2 cellular contexts compared by ENCODE assay signal in genomic region chr7:128913856-128914565, GRCh38.
TF ChIP-seq lines count a peak whose summit lies in the region.

No MANE protein-coding gene starts in this region.

TF ChIP-seq in SK-N-SH, 30 proteins besides CTCF, POLR2A, EP300 and RAD21 (continued from another document):
- TF ChIP-seq, protein P1, sequence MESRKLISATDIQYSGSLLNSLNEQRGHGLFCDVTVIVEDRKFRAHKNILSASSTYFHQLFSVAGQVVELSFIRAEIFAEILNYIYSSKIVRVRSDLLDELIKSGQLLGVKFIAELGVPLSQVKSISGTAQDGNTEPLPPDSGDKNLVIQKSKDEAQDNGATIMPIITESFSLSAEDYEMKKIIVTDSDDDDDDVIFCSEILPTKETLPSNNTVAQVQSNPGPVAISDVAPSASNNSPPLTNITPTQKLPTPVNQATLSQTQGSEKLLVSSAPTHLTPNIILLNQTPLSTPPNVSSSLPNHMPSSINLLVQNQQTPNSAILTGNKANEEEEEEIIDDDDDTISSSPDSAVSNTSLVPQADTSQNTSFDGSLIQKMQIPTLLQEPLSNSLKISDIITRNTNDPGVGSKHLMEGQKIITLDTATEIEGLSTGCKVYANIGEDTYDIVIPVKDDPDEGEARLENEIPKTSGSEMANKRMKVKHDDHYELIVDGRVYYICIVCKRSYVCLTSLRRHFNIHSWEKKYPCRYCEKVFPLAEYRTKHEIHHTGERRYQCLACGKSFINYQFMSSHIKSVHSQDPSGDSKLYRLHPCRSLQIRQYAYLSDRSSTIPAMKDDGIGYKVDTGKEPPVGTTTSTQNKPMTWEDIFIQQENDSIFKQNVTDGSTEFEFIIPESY (IDR thresholded peaks at IDR 0.05; ENCODE audit: borderline replicate concordance, low read depth) = no peak
- no peak for TF ChIP-seq YY1 (IDR thresholded peaks at IDR 0.05; ENCODE audit: low read depth)
- no peak for TF ChIP-seq CHD2 (IDR thresholded peaks at IDR 0.05; ENCODE audit: low read length, partially characterized antibody)
- no peak for TF ChIP-seq JUND (IDR thresholded peaks at IDR 0.05)
- TF ChIP-seq RCOR1 (IDR thresholded peaks at IDR 0.05; ENCODE audit: low read length) = no peak
- no peak for TF ChIP-seq EZH2phosphoT487 (IDR thresholded peaks at IDR 0.05; ENCODE audit: borderline replicate concordance, low read depth)

TF ChIP-seq in SK-N-SH treated with all-trans-retinoic acid at 6 μM for 48 hours, 23 proteins besides CTCF, POLR2A, EP300 and RAD21:
- TF ChIP-seq POU6F1 (CRISPR knock-in tag; IDR thresholded peaks at IDR 0.05; ENCODE audit: borderline replicate concordance, low read depth) (no peak), TCF4 (CRISPR knock-in tag; IDR thresholded peaks at IDR 0.05; ENCODE audit: borderline replicate concordance) (no peak), BACH2 (CRISPR knock-in tag; IDR thresholded peaks at IDR 0.05; ENCODE audit: borderline replicate concordance) (no peak), TOX (CRISPR knock-in tag; IDR thresholded peaks at IDR 0.05; ENCODE audit: borderline replicate concordance) (no peak)
TF ChIP-seq in SK-N-SH treated with all-trans-retinoic acid at 6 μM for 48 hours: peak in this region for 0.
